ENCODE assay signal across 8 cellular contexts in genomic region chr2:239934571-239935171, GRCh38.
DNase-seq lines count a peak whose midpoint lies in the region; ATAC-seq, FAIRE-seq and TF ChIP-seq lines count a peak whose summit lies in the region.

No MANE protein-coding gene starts in this region.

- H3K4me3 ChIP-seq in AG04449 (ENCODE audit: low read depth, low read length) (no peak overlapping the region), GM23338 (no peak overlapping the region), PC-3 (ENCODE audit: low read length) (no peak overlapping the region), osteoblast (ENCODE audit: insufficient read depth, low read length) (no peak overlapping the region), vagina (no peak overlapping the region)

- no peak for FAIRE-seq in frontal cortex (lab: Jason Lieb, UNC)

- DNase-seq in AG04449 (ENCODE audit: low read depth, low spot score) = no peak
- DNase-seq in GM23338 (ENCODE audit: low spot score) = peak; percentile 89
- peak; percentile 54 for DNase-seq in PC-3
- peak; percentile 20 to 35 for DNase-seq in activated T-helper 1 cell treated with anti-CD3 and anti-CD28 coated beads, Interleukin-2, amount 50 U/mL, for 16 hours (ENCODE audit: low read depth in 1 of 2, low spot score in 1 of 2)
- DNase-seq in frontal cortex (ENCODE audit: low spot score in 2 of 2) = peak; percentile 65 to 76
- peak; percentile 90 for DNase-seq in osteoblast (ENCODE audit: insufficient read length, low spot score, missing footprints)
- DNase-seq in vagina (ENCODE audit: extremely low spot score in 2 of 2) = no peak

- no peaks in the 10 kb centered on the region for H3K4me1 ChIP-seq in GM23338 (ENCODE audit: insufficient read depth)
- H3K4me1 ChIP-seq in PC-3 (ENCODE audit: insufficient read depth, low read length) = no peaks in the 10 kb centered on the region
- H3K4me1 ChIP-seq in osteoblast (ENCODE audit: insufficient read depth, low read length) = no peaks in the 10 kb centered on the region
- H3K4me1 ChIP-seq in vagina = no peaks in the 10 kb centered on the region

- no peak overlapping the region for H3K9ac ChIP-seq in PC-3 (ENCODE audit: low read length)

- no peak overlapping the region for H3K4me3 Mint-ChIP-seq in GM23338

- no TSS peak for BruUV-seq in PC-3 (replicated peaks; lab: Mats Ljungman, UMichigan)

- H4K20me1 ChIP-seq in GM23338 (replicated peaks; ENCODE audit: insufficient read depth) (no peaks in the 10 kb centered on the region), PC-3 (ENCODE audit: low read length) (no peaks in the 10 kb centered on the region), osteoblast (ENCODE audit: insufficient read depth, low read length) (no peaks in the 10 kb centered on the region)

- no peaks in the 10 kb centered on the region for H3K79me2 ChIP-seq in GM23338 (replicated peaks; ENCODE audit: insufficient read depth)
- H3K79me2 ChIP-seq in PC-3 (ENCODE audit: low read length) = no peaks in the 10 kb centered on the region
- H3K79me2 ChIP-seq in osteoblast (ENCODE audit: insufficient read depth, low read length) = no peaks in the 10 kb centered on the region

- no peaks in the 10 kb centered on the region for H3K36me3 Mint-ChIP-seq in GM23338 (ENCODE audit: low read depth)

- H3K9me3 ChIP-seq in PC-3 (ENCODE audit: low read length) (no peaks in the 10 kb centered on the region), osteoblast (ENCODE audit: low read depth, low read length) (no peaks in the 10 kb centered on the region), vagina (no peaks in the 10 kb centered on the region)

- no peaks in the 10 kb centered on the region for H3F3A ChIP-seq in GM23338 (replicated peaks; ENCODE audit: low read depth)
- H3F3A ChIP-seq in PC-3 (ENCODE audit: low read length, unreplicated experiment) = no peaks in the 10 kb centered on the region

- H3K27ac ChIP-seq in GM23338 (ENCODE audit: low read depth) (no peak overlapping the region), PC-3 (ENCODE audit: low read length) (no peak overlapping the region), osteoblast (ENCODE audit: low read depth, low read length) (no peak overlapping the region), vagina (no peak overlapping the region)

- POLR2A ChIA-PET in AG04449 (lab: Yijun Ruan, JAX) (no interaction called here), PC-3 (lab: Charles Lee; ENCODE audit: unreplicated experiment) (no interaction called here)

- TF ChIP-seq POLR2A in vagina (IDR thresholded peaks at IDR 0.05) = no peak

- ATAC-seq in GM23338 (peak; percentile 85), PC-3 (peak; percentile 56), HG03521 (IDR thresholded peaks at IDR 0.05; ENCODE audit: unreplicated experiment) (no peak)

- H3K36me3 ChIP-seq in GM23338 (ENCODE audit: insufficient read depth) (no peaks in the 10 kb centered on the region), PC-3 (ENCODE audit: low read depth, low read length) (no peaks in the 10 kb centered on the region), osteoblast (ENCODE audit: insufficient read depth, low read length) (no peaks in the 10 kb centered on the region), vagina (no peaks in the 10 kb centered on the region)

- CTCF ChIA-PET in AG04449 (lab: Yijun Ruan, JAX) = interaction anchor here (1.0 to 4.6 kb wide), 9 partner anchors 8 to 57 kb away, joined by 3 to 38 read pairs (median 3); no protein-coding TSS in a partner anchor
- CTCF ChIA-PET in PC-3 (lab: Charles Lee) = interaction anchor here (0.8 kb wide), 1 partner anchor 73 kb away, joined by 5 read pairs; no protein-coding TSS in a partner anchor

- H3K4me2 ChIP-seq in GM23338 (no peak overlapping the region), PC-3 (ENCODE audit: low read length) (no peak overlapping the region), osteoblast (ENCODE audit: insufficient read depth, low read length) (peak overlapping the region; percentile 39)

- no peak overlapping the region for H3K27ac Mint-ChIP-seq in GM23338

- H3K27me3 ChIP-seq in GM23338 (ENCODE audit: insufficient read depth) = no peaks in the 10 kb centered on the region
- no peaks in the 10 kb centered on the region for H3K27me3 ChIP-seq in PC-3 (ENCODE audit: low read length)
- H3K27me3 ChIP-seq in osteoblast (ENCODE audit: insufficient read depth, low read length) = no peaks in the 10 kb centered on the region
- H3K27me3 ChIP-seq in vagina = no peaks in the 10 kb centered on the region

- intact Hi-C loops in PC-3 (cut with micrococcal nuclease) (no loop called here), vagina (cut with DNase I) (loop anchor here (2.0 kb wide), 1 partner anchor 56 kb away; no protein-coding TSS in a partner anchor)

- H3K27me3 Mint-ChIP-seq in GM23338 (ENCODE audit: insufficient read depth, low read depth, poor library complexity) = peaks cover 19% of the 10 kb centered on the region

- TF ChIP-seq CTCF in AG04449 (IDR thresholded peaks at IDR 0.05; ENCODE audit: insufficient read depth, low read length, missing control alignments) = peak; percentile 62
- peak; percentile 78 to 89 for TF ChIP-seq CTCF in GM23338 (conservative IDR thresholded peaks at IDR 0.05; ENCODE audit: low read depth in 2 of 2)
- peak; percentile 70 for TF ChIP-seq CTCF in PC-3 (conservative IDR thresholded peaks at IDR 0.05; ENCODE audit: low read depth, low read length)
- TF ChIP-seq CTCF in osteoblast (IDR thresholded peaks at IDR 0.05; ENCODE audit: extremely low read depth, low read depth, low read length) = peak; percentile 85
- peak; percentile 39 to 54 (median 53) for TF ChIP-seq CTCF in vagina (IDR thresholded peaks at IDR 0.05)

- H3K9me2 ChIP-seq in GM23338 (ENCODE audit: insufficient read depth) = no peaks in the 10 kb centered on the region
- no peaks in the 10 kb centered on the region for H3K9me2 ChIP-seq in PC-3 (replicated peaks; ENCODE audit: low read length)

- H3K4me1 Mint-ChIP-seq in GM23338 = peaks cover 5% of the 10 kb centered on the region

- H3K9me3 Mint-ChIP-seq in GM23338 = no peaks in the 10 kb centered on the region

- H2AFZ ChIP-seq in GM23338 (no peak overlapping the region), PC-3 (ENCODE audit: low read length) (no peak overlapping the region), osteoblast (ENCODE audit: low read length) (no peak overlapping the region)

TF ChIP-seq in GM23338, 12 proteins besides CTCF, POLR2A, EP300 and RAD21:
- TF ChIP-seq NANOG (IDR thresholded peaks at IDR 0.05; ENCODE audit: borderline replicate concordance) (no peak), STAT1 (IDR thresholded peaks at IDR 0.05; ENCODE audit: unreplicated experiment) (no peak)
- TF ChIP-seq, protein P1, sequence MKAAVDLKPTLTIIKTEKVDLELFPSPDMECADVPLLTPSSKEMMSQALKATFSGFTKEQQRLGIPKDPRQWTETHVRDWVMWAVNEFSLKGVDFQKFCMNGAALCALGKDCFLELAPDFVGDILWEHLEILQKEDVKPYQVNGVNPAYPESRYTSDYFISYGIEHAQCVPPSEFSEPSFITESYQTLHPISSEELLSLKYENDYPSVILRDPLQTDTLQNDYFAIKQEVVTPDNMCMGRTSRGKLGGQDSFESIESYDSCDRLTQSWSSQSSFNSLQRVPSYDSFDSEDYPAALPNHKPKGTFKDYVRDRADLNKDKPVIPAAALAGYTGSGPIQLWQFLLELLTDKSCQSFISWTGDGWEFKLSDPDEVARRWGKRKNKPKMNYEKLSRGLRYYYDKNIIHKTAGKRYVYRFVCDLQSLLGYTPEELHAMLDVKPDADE (IDR thresholded peaks at IDR 0.05) = no peak

Comparison
In these comparisons a context has a peak if more than half of its experiments do, and no peak if none do; other contexts are left out.
1. DNase-seq: peak in GM23338 (single experiment), PC-3 (single experiment), activated T-helper 1 cell treated with anti-CD3 and anti-CD28 coated beads, Interleukin-2, amount 50 U/mL, for 16 hours (2 of 2), frontal cortex (2 of 2) and osteoblast (single experiment); none in AG04449 (single experiment) and vagina (0 of 2).
2. Peak in every context shown above with its lines, with median percentiles within 50 percentile points of each other: CTCF ChIP-seq.